ENCODE assay signal across 8 cellular contexts in genomic region chr7:155380221-155380861, GRCh38.
DNase-seq lines count a peak whose midpoint lies in the region; ATAC-seq, FAIRE-seq and TF ChIP-seq lines count a peak whose summit lies in the region.

No MANE protein-coding gene starts in this region.

- H3K27ac ChIP-seq in OCI-LY1 (ENCODE audit: low read depth, low read length, poor library complexity, severe bottlenecking) (no peak overlapping the region), esophagus muscularis mucosa (replicated peaks in 1 of 4) (no peak overlapping the region)

- no peaks in the 10 kb centered on the region for H3K9me3 Mint-ChIP-seq in nephron progenitor cell

- no peak for TF ChIP-seq EP300 in esophagus muscularis mucosa (IDR thresholded peaks at IDR 0.05)

- H3K9me2 ChIP-seq in OCI-LY1 (ENCODE audit: low read depth, low read length) = no peaks in the 10 kb centered on the region

- H3K79me2 ChIP-seq in OCI-LY1 (ENCODE audit: insufficient read depth, low read length) = no peaks in the 10 kb centered on the region

- H3K27me3 ChIP-seq in OCI-LY1 (ENCODE audit: insufficient read depth, low read length) (peaks cover 6% of the 10 kb centered on the region), esophagus muscularis mucosa (peaks cover 4 to 100% (median 78%) of the 10 kb centered on the region in 4 donors)

- peak; percentile 89 for ATAC-seq in GM21390 (IDR thresholded peaks at IDR 0.05; ENCODE audit: unreplicated experiment)
- ATAC-seq in stimulated activated naive CD8-positive, alpha-beta T cell treated with anti-CD3 and anti-CD28 coated beads, Interleukin-15, Interleukin-2, amounts not matched to agents 100 U/mL and 50 U/mL, for 24 hours = peak; percentile 90

- H3K27ac Mint-ChIP-seq in nephron progenitor cell = no peak overlapping the region

- H3K4me2 ChIP-seq in OCI-LY1 (ENCODE audit: low read length) = no peak overlapping the region

- H3F3A ChIP-seq in OCI-LY1 (ENCODE audit: insufficient read depth, low read length) = no peaks in the 10 kb centered on the region

- peaks cover 22% of the 10 kb centered on the region for H3K4me1 Mint-ChIP-seq in nephron progenitor cell

- peak; percentile 61 for TF ChIP-seq CTCF in D721Med (IDR thresholded peaks at IDR 0.05; ENCODE audit: insufficient read depth, missing control alignments)
- peak; percentile 92 for TF ChIP-seq CTCF in OCI-LY1 (IDR thresholded peaks at IDR 0.05; ENCODE audit: low read length)
- TF ChIP-seq CTCF in esophagus muscularis mucosa (IDR thresholded peaks at IDR 0.05) = peak; percentile 61 to 84 (median 62)
- peak; percentile 93 for TF ChIP-seq CTCF in nephron progenitor cell (IDR thresholded peaks at IDR 0.05)

- H3K36me3 ChIP-seq in OCI-LY1 (ENCODE audit: insufficient read depth, low read length) (no peaks in the 10 kb centered on the region), esophagus muscularis mucosa (no peaks in the 10 kb centered on the region)

- peak; percentile 73 for DNase-seq in D721Med (ENCODE audit: insufficient read length, low spot score)
- DNase-seq in HTR-8/SVneo (ENCODE audit: insufficient read length, low spot score) = peak; percentile 73
- DNase-seq in activated T-cell treated with anti-CD3 and anti-CD28 coated beads for 24 hours (ENCODE audit: low read depth) = peak; percentile 64
- no peak for DNase-seq in esophagus muscularis mucosa (ENCODE audit: extremely low spot score)
- DNase-seq in nephron progenitor cell = peak; percentile 84
- DNase-seq in stimulated activated naive CD8-positive, alpha-beta T cell treated with anti-CD3 and anti-CD28 coated beads, Interleukin-15, Interleukin-2, amounts not matched to agents 100 U/mL and 50 U/mL, for 24 hours = peak; percentile 82

- H3K4me3 ChIP-seq in OCI-LY1 (ENCODE audit: low read depth, low read length, poor library complexity, severe bottlenecking) (no peak overlapping the region), esophagus muscularis mucosa (no peak overlapping the region)

- no peak overlapping the region for H3K4me3 Mint-ChIP-seq in nephron progenitor cell

- no peaks in the 10 kb centered on the region for H3K9me3 ChIP-seq in OCI-LY1 (ENCODE audit: low read length)
- H3K9me3 ChIP-seq in esophagus muscularis mucosa = no peaks in the 10 kb centered on the region

- no peaks in the 10 kb centered on the region for H3K36me3 Mint-ChIP-seq in nephron progenitor cell (ENCODE audit: low read depth)

- H4K20me1 ChIP-seq in OCI-LY1 (ENCODE audit: insufficient read depth, low read length) = no peaks in the 10 kb centered on the region

- H3K4me1 ChIP-seq in OCI-LY1 (ENCODE audit: insufficient read depth, low read length, severe bottlenecking) = no peaks in the 10 kb centered on the region
- H3K4me1 ChIP-seq in esophagus muscularis mucosa = peaks cover 32 to 45% (median 42%) of the 10 kb centered on the region in 4 donors

- WGBS in esophagus muscularis mucosa = 3% methylated on average over 18 of the region's 18 CpGs

- intact Hi-C loops in esophagus muscularis mucosa (cut with DNase I) = no loop called here

- H2AFZ ChIP-seq in OCI-LY1 (ENCODE audit: low read length) = no peak overlapping the region

- TF ChIP-seq POLR2A in esophagus muscularis mucosa (IDR thresholded peaks at IDR 0.05; ENCODE audit: low read depth) = no peak

- peaks cover 100% of the 10 kb centered on the region for H3K27me3 Mint-ChIP-seq in nephron progenitor cell (ENCODE audit: low read depth, poor library complexity)

- FAIRE-seq in D721Med (lab: Jason Lieb, UNC) (no peak), HTR-8/SVneo (lab: Jason Lieb, UNC) (no peak)

- H3K9ac ChIP-seq in OCI-LY1 (ENCODE audit: low read length) = no peak overlapping the region
